8 cellular contexts compared by ENCODE assay signal in the genomic region with DNA sequence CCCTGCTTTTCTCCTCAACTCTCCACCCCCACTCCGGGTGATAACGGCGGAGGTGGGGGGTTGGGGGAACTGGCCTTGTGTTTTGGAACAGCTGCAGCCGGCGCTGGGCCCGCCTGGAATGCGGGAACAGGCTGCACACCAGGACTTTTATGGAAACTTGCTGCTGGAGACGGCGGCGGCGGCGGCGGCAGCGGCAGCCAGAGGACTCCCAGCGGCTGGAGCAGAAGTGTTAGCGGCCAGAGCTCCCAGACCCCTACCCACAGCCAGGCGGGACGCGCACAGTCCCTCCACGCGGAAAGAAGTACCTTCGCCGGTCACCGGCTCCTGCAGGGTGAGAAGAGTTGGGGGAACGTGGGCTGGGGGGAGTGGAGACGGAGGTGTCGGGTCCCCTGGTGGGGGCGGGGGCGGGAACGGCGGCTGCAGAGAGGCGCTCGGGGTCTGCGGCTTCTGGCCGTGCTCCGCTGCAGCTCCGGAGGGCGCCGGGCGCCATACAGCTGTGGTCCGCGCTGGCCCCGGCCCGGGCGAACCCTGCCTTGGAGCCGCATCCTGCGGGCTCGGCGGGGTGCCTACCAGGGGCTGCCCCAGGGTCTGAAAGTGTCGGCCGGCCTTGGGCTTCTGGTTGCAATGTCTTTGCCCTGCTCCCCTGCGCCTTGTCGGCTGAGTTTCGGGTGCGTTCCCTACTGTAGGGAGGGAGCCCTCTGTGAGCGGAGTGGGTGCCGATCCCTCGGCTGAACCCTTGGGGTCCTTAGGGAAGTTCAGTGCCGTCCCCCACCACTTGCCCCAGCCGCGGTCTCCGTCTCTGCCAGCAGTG. TPM values are rescaled to one million over a fixed set of nuclear protein-coding genes. Genes with fewer than 3 reads are reported as not detected.
A peak's percentile ranks its signal among the peaks of the same experiment; 100 is the strongest.
DNase-seq lines count a peak whose midpoint lies in the region; ATAC-seq, FAIRE-seq and TF ChIP-seq lines count a peak whose summit lies in the region.

A gene (plus strand): TSS at position 196 of the 811 bp plus-strand sequence. CDS start 27,483 bp downstream, outside the sequence.

- H3K36me3 Mint-ChIP-seq in activated naive CD8-positive, alpha-beta T cell treated with anti-CD3 and anti-CD28 coated beads, Interleukin-2, amount 10 ng/mL, durations not matched to agents 7 days and 5 days: peaks cover 2% of the 10 kb centered on the region

- intact Hi-C loops in head of caudate nucleus (cut with DNase I): no loop called here

- H3K9me3 Mint-ChIP-seq in activated naive CD8-positive, alpha-beta T cell treated with anti-CD3 and anti-CD28 coated beads, Interleukin-2, amount 10 ng/mL, durations not matched to agents 7 days and 5 days: no peaks in the 10 kb centered on the region

- H3K4me3 ChIP-seq in neuron (ENCODE audit: low read length): peak within 1 kb of the TSS; percentile 99

- TF ChIP-seq POLR2A in H54 (IDR thresholded peaks at IDR 0.05; ENCODE audit: low read depth, low read length): no peak

- peak; percentile 87 for DNase-seq in GM03348 (ENCODE audit: low spot score)
- DNase-seq in H54 (ENCODE audit: insufficient read length, low spot score): peak; percentile 38
- peak; percentile 59 for DNase-seq in NCI-H510A treated with DMSO at 0.1 percent for 48 hours (lab: John Stamatoyannopoulos, UW)
- DNase-seq in activated naive CD8-positive, alpha-beta T cell treated with anti-CD3 and anti-CD28 coated beads, Interleukin-2, amount 10 ng/mL, durations not matched to agents 7 days and 5 days: peak; percentile 51
- peak in 40 of 42 donors; percentile 21 to 67 (median 43) for DNase-seq in head of caudate nucleus
- DNase-seq in stimulated activated naive CD4-positive, alpha-beta T cell treated with Interleukin-2 at 50 U/mL for 16 hours (lab: John Stamatoyannopoulos, UW): no peak

- FAIRE-seq in H54 (lab: Jason Lieb, UNC): no peak

- H3K9me3 ChIP-seq in neuron (ENCODE audit: low read length): no peaks in the 10 kb centered on the region

- peak within 1 kb of the TSS; percentile 69 for H3K4me3 Mint-ChIP-seq in activated naive CD8-positive, alpha-beta T cell treated with anti-CD3 and anti-CD28 coated beads, Interleukin-2, amount 10 ng/mL, durations not matched to agents 7 days and 5 days

- ATAC-seq in activated naive CD8-positive, alpha-beta T cell treated with anti-CD3 and anti-CD28 coated beads, Interleukin-2, amount 10 ng/mL, durations not matched to agents 7 days and 5 days (ENCODE audit: low read depth): peak; percentile 83
- no peak for ATAC-seq in GM19324 (IDR thresholded peaks at IDR 0.05; ENCODE audit: low FRiP score, unreplicated experiment)

- peaks cover 14% of the 10 kb centered on the region for H3K4me1 ChIP-seq in neuron (ENCODE audit: insufficient read depth, low read length)

- H2AFZ ChIP-seq in neuron (ENCODE audit: low read depth, low read length): peak within 1 kb of the TSS; percentile 93

- H3K4me1 Mint-ChIP-seq in activated naive CD8-positive, alpha-beta T cell treated with anti-CD3 and anti-CD28 coated beads, Interleukin-2, amount 10 ng/mL, durations not matched to agents 7 days and 5 days: peaks cover 7% of the 10 kb centered on the region

- no peaks in the 10 kb centered on the region for H3K27me3 ChIP-seq in neuron (ENCODE audit: insufficient read depth, low read length)

- POLR2A ChIA-PET in activated naive CD8-positive, alpha-beta T cell treated with anti-CD3 and anti-CD28 coated beads, Interleukin-2, amount 10 ng/mL, durations not matched to agents 7 days and 5 days (lab: Charles Lee): no interaction called here

- H3K36me3 ChIP-seq in neuron (ENCODE audit: insufficient read depth, low read length): no peaks in the 10 kb centered on the region

- no peak within 1 kb of the TSS for H3K27ac Mint-ChIP-seq in activated naive CD8-positive, alpha-beta T cell treated with anti-CD3 and anti-CD28 coated beads, Interleukin-2, amount 10 ng/mL, durations not matched to agents 7 days and 5 days

- H3K27me3 Mint-ChIP-seq in activated naive CD8-positive, alpha-beta T cell treated with anti-CD3 and anti-CD28 coated beads, Interleukin-2, amount 10 ng/mL, durations not matched to agents 7 days and 5 days: peaks cover 23% of the 10 kb centered on the region

RNA-seq across cellular contexts. Expression of the gene that starts here (rescaled TPM):
- 1 to 10 TPM; 2.0 to 3.0 TPM for total RNA-seq in activated naive CD8-positive, alpha-beta T cell treated with anti-CD3 and anti-CD28 coated beads, Interleukin-2, amount 10 ng/mL, durations not matched to agents 7 days and 5 days
